1 cellular context compared by ENCODE assay signal in the genomic region with DNA sequence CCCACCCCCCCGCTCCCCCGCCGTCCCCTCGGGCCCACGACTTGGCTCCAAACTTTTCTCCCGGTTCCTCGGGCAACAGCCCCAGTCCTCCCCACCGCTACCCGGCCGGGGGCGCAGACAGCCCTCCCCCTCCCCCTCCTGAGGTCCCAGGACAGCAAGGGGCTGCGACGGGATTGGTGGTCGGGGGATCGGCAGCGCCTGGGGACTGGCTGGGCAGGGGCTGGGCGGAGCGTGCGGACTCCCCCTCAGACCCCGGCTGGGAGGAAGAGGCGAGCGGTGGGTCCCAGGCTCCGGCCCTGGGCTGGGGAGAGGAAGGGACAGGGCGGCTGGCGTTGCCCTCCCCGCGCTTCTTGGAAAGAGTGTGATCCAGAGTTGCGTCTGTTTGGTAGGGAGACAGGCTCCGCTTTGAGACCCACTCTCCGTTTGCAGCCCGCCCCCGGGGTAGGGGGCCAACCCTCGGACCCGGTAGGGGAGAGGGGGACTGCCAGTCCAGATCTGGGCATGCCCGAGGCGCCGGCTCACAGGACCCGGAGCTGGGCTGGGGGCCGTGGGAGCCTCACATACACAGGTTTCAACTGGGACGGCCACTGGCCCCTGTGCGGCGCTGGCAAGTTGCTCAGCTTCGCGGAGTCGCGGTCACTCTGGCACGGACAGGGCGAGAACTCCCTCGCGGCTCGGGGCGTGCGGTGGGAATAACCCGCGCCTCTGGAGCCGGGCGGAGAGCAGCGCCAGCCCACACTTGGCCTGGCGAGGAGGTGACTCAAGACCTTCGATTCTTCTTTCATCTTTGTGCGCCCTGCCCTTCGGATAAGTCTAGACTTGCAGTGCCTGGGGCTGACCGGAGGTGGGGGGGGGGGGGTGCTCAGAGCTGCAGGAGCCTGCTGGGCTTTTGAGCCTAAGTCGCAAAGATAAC.
TF ChIP-seq lines count a peak whose summit lies in the region.

No MANE protein-coding gene starts in this region.

TF ChIP-seq in GM12878, 131 proteins besides CTCF, POLR2A, EP300 and RAD21 (continued from another document):
- no peak for TF ChIP-seq POU2F2 (IDR thresholded peaks at IDR 0.05; ENCODE audit: borderline replicate concordance, low read depth, low read length)
- no peak for TF ChIP-seq EED (IDR thresholded peaks at IDR 0.05; ENCODE audit: low read depth)
- TF ChIP-seq NR2C2 (IDR thresholded peaks at IDR 0.05; ENCODE audit: borderline replicate concordance, control insufficient read depth, insufficient read length, low read depth) = no peak
- no peak for TF ChIP-seq ASH2L (IDR thresholded peaks at IDR 0.05; ENCODE audit: borderline replicate concordance, low read depth)
- TF ChIP-seq MXI1 (IDR thresholded peaks at IDR 0.05; ENCODE audit: low read depth, low read length) = no peak
- TF ChIP-seq NR2C1 (IDR thresholded peaks at IDR 0.05) = no peak
- TF ChIP-seq PAX8 (IDR thresholded peaks at IDR 0.05) = no peak
- TF ChIP-seq EGR1 (IDR thresholded peaks at IDR 0.05; ENCODE audit: borderline replicate concordance in 1 of 2, low read depth in 2 of 2, low read length in 2 of 2) = no peak
- no peak for TF ChIP-seq IKZF2 (IDR thresholded peaks at IDR 0.05)
- TF ChIP-seq, protein P1, sequence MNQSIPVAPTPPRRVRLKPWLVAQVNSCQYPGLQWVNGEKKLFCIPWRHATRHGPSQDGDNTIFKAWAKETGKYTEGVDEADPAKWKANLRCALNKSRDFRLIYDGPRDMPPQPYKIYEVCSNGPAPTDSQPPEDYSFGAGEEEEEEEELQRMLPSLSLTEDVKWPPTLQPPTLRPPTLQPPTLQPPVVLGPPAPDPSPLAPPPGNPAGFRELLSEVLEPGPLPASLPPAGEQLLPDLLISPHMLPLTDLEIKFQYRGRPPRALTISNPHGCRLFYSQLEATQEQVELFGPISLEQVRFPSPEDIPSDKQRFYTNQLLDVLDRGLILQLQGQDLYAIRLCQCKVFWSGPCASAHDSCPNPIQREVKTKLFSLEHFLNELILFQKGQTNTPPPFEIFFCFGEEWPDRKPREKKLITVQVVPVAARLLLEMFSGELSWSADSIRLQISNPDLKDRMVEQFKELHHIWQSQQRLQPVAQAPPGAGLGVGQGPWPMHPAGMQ (IDR thresholded peaks at IDR 0.05; ENCODE audit: borderline replicate concordance) = no peak
